In the genomic region with DNA sequence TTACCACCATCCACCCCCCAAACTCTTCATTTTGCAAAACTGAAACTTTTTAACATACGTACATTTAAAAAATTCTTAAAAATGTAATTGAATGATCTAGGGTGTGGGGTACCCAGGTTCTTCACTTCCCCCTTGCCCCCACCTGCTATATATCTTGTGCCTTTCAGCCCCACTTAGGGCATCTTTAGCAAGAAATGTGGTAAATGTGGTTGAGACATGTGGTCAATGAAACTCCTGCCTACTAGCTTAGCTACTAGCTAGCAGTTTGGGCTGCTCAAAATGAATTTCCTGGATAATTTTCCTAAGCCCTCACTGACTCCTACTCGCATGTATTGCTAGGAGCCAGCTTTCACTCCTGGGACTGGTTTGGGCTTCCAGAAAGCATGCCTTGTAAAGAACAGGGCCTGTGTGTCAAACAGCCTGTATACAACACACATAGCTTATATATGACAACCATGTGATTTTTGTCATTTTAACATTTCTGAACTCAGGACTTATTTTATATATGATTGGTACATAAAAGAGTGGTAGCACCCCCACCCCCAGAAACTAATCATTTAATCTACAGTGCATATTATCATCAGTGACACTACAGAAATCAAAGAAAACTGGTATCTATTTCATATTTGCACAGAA, we compare ENCODE assay signal across 1 cellular context.
TF ChIP-seq lines count a peak whose summit lies in the region.

No MANE protein-coding gene starts in this region.

TF ChIP-seq in GM12878, 131 proteins besides CTCF, POLR2A, EP300 and RAD21 (continued from another document):
- TF ChIP-seq, protein P1, sequence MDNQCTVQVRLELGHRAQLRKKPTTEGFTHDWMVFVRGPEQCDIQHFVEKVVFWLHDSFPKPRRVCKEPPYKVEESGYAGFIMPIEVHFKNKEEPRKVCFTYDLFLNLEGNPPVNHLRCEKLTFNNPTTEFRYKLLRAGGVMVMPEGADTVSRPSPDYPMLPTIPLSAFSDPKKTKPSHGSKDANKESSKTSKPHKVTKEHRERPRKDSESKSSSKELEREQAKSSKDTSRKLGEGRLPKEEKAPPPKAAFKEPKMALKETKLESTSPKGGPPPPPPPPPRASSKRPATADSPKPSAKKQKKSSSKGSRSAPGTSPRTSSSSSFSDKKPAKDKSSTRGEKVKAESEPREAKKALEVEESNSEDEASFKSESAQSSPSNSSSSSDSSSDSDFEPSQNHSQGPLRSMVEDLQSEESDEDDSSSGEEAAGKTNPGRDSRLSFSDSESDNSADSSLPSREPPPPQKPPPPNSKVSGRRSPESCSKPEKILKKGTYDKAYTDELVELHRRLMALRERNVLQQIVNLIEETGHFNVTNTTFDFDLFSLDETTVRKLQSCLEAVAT (IDR thresholded peaks at IDR 0.05), result peak; percentile 96
- TF ChIP-seq MXI1 (IDR thresholded peaks at IDR 0.05; ENCODE audit: low read depth, low read length) (peak; percentile 33; the same call in 1 of the 2 replicates), BACH1 (IDR thresholded peaks at IDR 0.05; ENCODE audit: borderline replicate concordance) (peak; percentile 42; the same call in 1 of the 2 replicates), RUNX3 (IDR thresholded peaks at IDR 0.05; ENCODE audit: low read length) (peak; percentile 100), NR2F1 (conservative IDR thresholded peaks at IDR 0.05) (peak; percentile 35; the same call in 1 of the 2 replicates), STAT3 (IDR thresholded peaks at IDR 0.05; ENCODE audit: low read depth, low read length) (0 out of 2 replicates have a peak, but pooled peaks have one; percentile 55), CBFB (IDR thresholded peaks at IDR 0.05; ENCODE audit: low read depth) (peak; percentile 98), MEF2A (IDR thresholded peaks at IDR 0.05; ENCODE audit: insufficient read depth, low read depth, low read length) (0 out of 2 replicates have a peak, but pooled peaks have one; percentile 35)
- TF ChIP-seq, protein P2, sequence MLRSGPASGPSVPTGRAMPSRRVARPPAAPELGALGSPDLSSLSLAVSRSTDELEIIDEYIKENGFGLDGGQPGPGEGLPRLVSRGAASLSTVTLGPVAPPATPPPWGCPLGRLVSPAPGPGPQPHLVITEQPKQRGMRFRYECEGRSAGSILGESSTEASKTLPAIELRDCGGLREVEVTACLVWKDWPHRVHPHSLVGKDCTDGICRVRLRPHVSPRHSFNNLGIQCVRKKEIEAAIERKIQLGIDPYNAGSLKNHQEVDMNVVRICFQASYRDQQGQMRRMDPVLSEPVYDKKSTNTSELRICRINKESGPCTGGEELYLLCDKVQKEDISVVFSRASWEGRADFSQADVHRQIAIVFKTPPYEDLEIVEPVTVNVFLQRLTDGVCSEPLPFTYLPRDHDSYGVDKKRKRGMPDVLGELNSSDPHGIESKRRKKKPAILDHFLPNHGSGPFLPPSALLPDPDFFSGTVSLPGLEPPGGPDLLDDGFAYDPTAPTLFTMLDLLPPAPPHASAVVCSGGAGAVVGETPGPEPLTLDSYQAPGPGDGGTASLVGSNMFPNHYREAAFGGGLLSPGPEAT (IDR thresholded peaks at IDR 0.05; ENCODE audit: low read depth), result peak; percentile 77
TF ChIP-seq in GM12878: peak in this region for 43.
